ENCODE assay signal across 9 cellular contexts in the genomic region with DNA sequence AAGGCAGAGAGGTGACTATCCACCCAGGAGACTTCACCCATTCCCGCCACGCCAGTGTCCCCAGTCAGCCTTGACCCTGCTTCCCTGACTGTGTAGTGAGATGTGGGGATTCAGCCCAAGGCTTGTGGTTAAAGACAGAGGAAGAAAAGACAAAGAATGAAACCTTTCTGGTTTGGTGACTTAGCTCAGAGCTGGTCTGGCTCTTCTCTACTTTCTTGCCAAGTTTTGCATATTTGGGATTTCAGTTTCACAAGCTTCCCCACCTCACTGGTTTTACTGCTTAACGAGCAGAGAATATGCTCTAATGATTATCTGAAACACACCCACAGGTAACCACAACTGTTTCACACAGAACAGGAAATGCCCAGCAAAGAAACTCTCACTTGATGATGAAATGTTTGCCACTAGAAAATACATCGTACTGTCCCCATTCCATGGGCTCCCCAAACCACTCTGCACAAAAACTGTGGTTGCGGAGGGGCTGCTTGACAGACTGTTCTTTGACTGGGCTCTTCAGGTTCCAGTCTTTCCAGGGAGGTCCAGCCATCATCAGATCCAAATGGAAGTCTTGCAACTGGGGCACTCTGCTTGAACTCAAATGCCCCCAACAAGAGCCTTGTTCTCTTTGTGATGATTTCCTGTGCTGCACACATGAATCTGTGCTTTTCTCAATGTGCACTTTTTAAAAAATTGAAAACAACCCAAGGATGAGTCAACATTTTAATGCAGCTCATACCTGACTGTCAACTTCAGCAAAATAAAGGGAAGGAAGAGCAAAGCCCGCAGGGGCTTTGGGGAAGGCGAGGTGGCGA.
A peak's percentile ranks its signal among the peaks of the same experiment; 100 is the strongest.
DNase-seq lines count a peak whose midpoint lies in the region; ATAC-seq, FAIRE-seq and TF ChIP-seq lines count a peak whose summit lies in the region.
"Had no signal": no experiment of that assay in that cellular context is flagged by ENCODE, and none has a peak within 500 bp of the region (broad histone marks: within the 10 kb centered on the region; RNA-seq: fewer than 3 reads in every experiment).

No MANE protein-coding gene starts in this region.

- H3K4me2 ChIP-seq in HepG2 (ENCODE audit: low read depth, low read length): no peak overlapping the region
- no peak overlapping the region for H3K4me2 ChIP-seq in K562 (ENCODE audit: insufficient read depth, low read length)

- no peak for TF ChIP-seq RAD21 in liver (IDR thresholded peaks at IDR 0.05)
- no peak for TF ChIP-seq RAD21 in HepG2 (CRISPR knock-in tag; IDR thresholded peaks at IDR 0.05)
- no peak for TF ChIP-seq RAD21 in K562 (CRISPR knock-in tag; conservative IDR thresholded peaks at IDR 0.05 in 1 of 2, IDR thresholded peaks at IDR 0.05 in 1 of 2)

- H3K27me3 ChIP-seq in liver (ENCODE audit: control insufficient read depth in 4 of 4, insufficient read depth in 4 of 4, low read length in 3 of 4) (no peaks in the 10 kb centered on the region), HepG2 (ENCODE audit: control insufficient read depth in 1 of 2, insufficient read depth in 2 of 2, low read length in 2 of 2) (peaks cover 5 to 54% of the 10 kb centered on the region in 2 experiments; a peak in 4 of 5 replicates), K562 (ENCODE audit: control insufficient read depth in 2 of 2, insufficient read depth in 2 of 2, low read length in 2 of 2) (no peaks in the 10 kb centered on the region)

- H3K36me3 ChIP-seq in liver (ENCODE audit: control insufficient read depth in 4 of 4, insufficient read depth in 3 of 4, low read depth in 1 of 4, low read length in 3 of 4) (no peaks in the 10 kb centered on the region), HepG2 (replicated peaks in 1 of 2; ENCODE audit: control insufficient read depth in 1 of 2, insufficient read depth in 2 of 2, low read length in 2 of 2) (no peaks in the 10 kb centered on the region), K562 (ENCODE audit: control insufficient read depth, insufficient read depth, low read length) (peaks cover 23% of the 10 kb centered on the region; the same call in 1 of the 3 replicates)

- no TSS peak for BruUV-seq in HepG2 (replicated peaks; lab: Mats Ljungman, UMichigan)
- BruUV-seq in K562 (replicated peaks; lab: Mats Ljungman, UMichigan): no TSS peak

- H3K9me3 ChIP-seq in liver (ENCODE audit: control insufficient read depth in 4 of 4, low read length in 3 of 4) (no peaks in the 10 kb centered on the region), HepG2 (ENCODE audit: low read length) (no peaks in the 10 kb centered on the region), K562 (replicated peaks; ENCODE audit: control insufficient read depth, insufficient read depth, low read depth, low read length) (no peaks in the 10 kb centered on the region)

- H3K79me2 ChIP-seq in HepG2 (ENCODE audit: insufficient read depth, low read length) (no peaks in the 10 kb centered on the region), K562 (ENCODE audit: control insufficient read depth, insufficient read depth, low read length) (peaks cover 66% of the 10 kb centered on the region)

- no peak for TF ChIP-seq CTCF in liver (IDR thresholded peaks at IDR 0.05; ENCODE audit: low read depth, low read length, missing input control)
- TF ChIP-seq CTCF in HepG2 (CRISPR knock-in tag; IDR thresholded peaks at IDR 0.05): no peak
- TF ChIP-seq CTCF in K562 (IDR thresholded peaks at IDR 0.05 in 2 of 3, conservative IDR thresholded peaks at IDR 0.05 in 1 of 3; ENCODE audit: insufficient read depth in 2 of 3, low read depth in 1 of 3, low read length in 3 of 3): no peak

- TF ChIP-seq EP300 in HepG2 (IDR thresholded peaks at IDR 0.05; ENCODE audit: low read depth in 2 of 2, low read length in 2 of 2) (no peak), HepG2 (CRISPR knock-in tag; IDR thresholded peaks at IDR 0.05; ENCODE audit: borderline replicate concordance) (no peak), K562 (IDR thresholded peaks at IDR 0.05; ENCODE audit: low read length) (no peak)

- in situ Hi-C loops in HepG2 (cut with HindIII; ENCODE audit: extremely low pct_ligation_motif_present, low pct_unique_long_range_greater_than_20kb) (no loop called here), K562 (cut with MboI) (no loop called here)

- no peak overlapping the region for H3K9ac ChIP-seq in liver (ENCODE audit: low read depth in 1 of 2, low read length in 2 of 2)
- H3K9ac ChIP-seq in HepG2 (ENCODE audit: insufficient read depth, low read depth, low read length): no peak overlapping the region
- no peak overlapping the region for H3K9ac ChIP-seq in K562 (ENCODE audit: insufficient read depth in 1 of 2, low read depth in 2 of 2, low read length in 2 of 2)

- H3K4me1 Mint-ChIP-seq in naive B cell: peaks cover 32 to 58% (median 55%) of the 10 kb centered on the region in 3 donors

- TF ChIP-seq POLR2A in HepG2 (IDR thresholded peaks at IDR 0.05; ENCODE audit: insufficient read depth in 1 of 2, low read depth in 2 of 2, low read length in 2 of 2) (no peak), K562 (conservative IDR thresholded peaks at IDR 0.05) (no peak)

- H2AFZ ChIP-seq in HepG2 (ENCODE audit: low read length): no peak overlapping the region
- H2AFZ ChIP-seq in K562 (ENCODE audit: low read depth, low read length): no peak overlapping the region

- H3K27ac Mint-ChIP-seq in naive B cell: peak overlapping the region in 5 of 6 donors; percentile 6 to 89 (median 80)

- peaks cover 62 to 75% (median 64%) of the 10 kb centered on the region in 3 donors for H3K27me3 Mint-ChIP-seq in naive B cell

- FAIRE-seq in HepG2 (lab: Jason Lieb, UNC) (no peak), K562 (lab: Jason Lieb, UNC) (no peak)

- no peaks in the 10 kb centered on the region for H3K9me1 ChIP-seq in K562 (ENCODE audit: control insufficient read depth, insufficient read depth, low read length)

- H3K36me3 Mint-ChIP-seq in naive B cell: peaks cover 0 to 7% of the 10 kb centered on the region in 2 donors

- peaks cover 0 to 14% (median 4%) of the 10 kb centered on the region in 7 donors for H3K9me3 Mint-ChIP-seq in naive B cell

- H3K4me1 ChIP-seq in liver (ENCODE audit: control insufficient read depth in 4 of 4, insufficient read depth in 4 of 4, low read length in 3 of 4) (peaks cover 5 to 22% (median 13%) of the 10 kb centered on the region in 4 donors), HepG2 (ENCODE audit: insufficient read depth, low read length) (peaks cover 7% of the 10 kb centered on the region; the same call in 1 of the 2 replicates), K562 (replicated peaks in 1 of 2; ENCODE audit: control insufficient read depth in 2 of 2, insufficient read depth in 2 of 2, low read length in 2 of 2) (peaks cover 0 to 9% of the 10 kb centered on the region in 2 experiments; a peak in 2 of 5 replicates)

- POLR2A ChIA-PET in HepG2 (lab: Yijun Ruan, JAX) (no interaction called here), K562 (lab: Yijun Ruan, JAX) (no interaction called here)

- no peak for DNase-seq in HepG2 (ENCODE audit: low spot score)
- DNase-seq in MV-4-11 (lab: John Stamatoyannopoulos, UW): peak; percentile 98
- no peak for DNase-seq in K562 (ENCODE audit: extremely low read depth in 1 of 4, low spot score in 3 of 4)
- peak; percentile 79 for DNase-seq in naive B cell
- no peak for DNase-seq in head of caudate nucleus
- no peak for DNase-seq in SK-N-DZ (ENCODE audit: low spot score)

- H3K27ac ChIP-seq in liver (ENCODE audit: low read depth in 1 of 2, low read length in 2 of 2) (peak overlapping the region; percentile 10 to 23), HepG2 (ENCODE audit: extremely low read length, insufficient read depth, low read length) (no peak overlapping the region), K562 (ENCODE audit: extremely low read depth, low read depth, low read length) (no peak overlapping the region)

- no peaks in the 10 kb centered on the region for H4K20me1 ChIP-seq in HepG2 (ENCODE audit: insufficient read depth, low read length)
- peaks cover 28% of the 10 kb centered on the region for H4K20me1 ChIP-seq in K562 (replicated peaks; ENCODE audit: control insufficient read depth, insufficient read depth, low read length)

- 59% methylated on average over 8 of the region's 8 CpGs for WGBS in liver
- 15% methylated on average over 7 of the region's 8 CpGs for WGBS in HepG2 (ENCODE audit: low lambda C conversion rate)
- 87% methylated on average over 8 of the region's 8 CpGs for WGBS in K562 (ENCODE audit: insufficient coverage, low coverage, missing lambda C conversion rate)

- H3K4me3 ChIP-seq in liver (ENCODE audit: low read depth in 1 of 3, low read length in 3 of 3) (no peak overlapping the region), HepG2 (replicated peaks in 1 of 3; ENCODE audit: insufficient read depth in 1 of 3, low read depth in 2 of 3, low read length in 3 of 3) (no peak overlapping the region), K562 (no peak overlapping the region)
- H3K4me3 ChIP-seq: lung had no signal

- H3K4me3 Mint-ChIP-seq in naive B cell: peak overlapping the region; percentile 4 to 86 (median 50)

- CTCF ChIA-PET in HepG2 (lab: Yijun Ruan, JAX; ENCODE audit: low intra/inter-chr PET ratio, low total read pairs): no interaction called here
- CTCF ChIA-PET in K562 (lab: Yijun Ruan, JAX; ENCODE audit: low intra/inter-chr PET ratio): no interaction called here

- intact Hi-C loops in HepG2 (cut with micrococcal nuclease; ENCODE audit: unreplicated experiment) (loop anchor here (5.0 kb wide), 1 partner anchor 63 kb away; no protein-coding TSS in a partner anchor), K562 (cut with micrococcal nuclease) (loop anchor here (5.0 kb wide), 1 partner anchor 92 kb away; no protein-coding TSS in a partner anchor), head of caudate nucleus (cut with DNase I) (loop anchor here (5.0 kb wide), 2 partner anchors 82 to 148 kb away; no protein-coding TSS in a partner anchor)

- ATAC-seq in HepG2 (no peak), HG02642 (IDR thresholded peaks at IDR 0.05; ENCODE audit: poor library complexity, unreplicated experiment) (peak; percentile 96), K562 (no peak), naive B cell (ENCODE audit: low read depth in 2 of 2) (peak; percentile 87 to 89)

TF ChIP-seq in HepG2, 621 proteins besides CTCF, POLR2A, EP300 and RAD21 (continues in another document):
- no peak for TF ChIP-seq SMARCE1 (IDR thresholded peaks at IDR 0.05; ENCODE audit: borderline replicate concordance)
- TF ChIP-seq ZNF777 (CRISPR knock-in tag; IDR thresholded peaks at IDR 0.05): no peak
- no peak for TF ChIP-seq NFE2 (CRISPR knock-in tag; IDR thresholded peaks at IDR 0.05)
- no peak for TF ChIP-seq ZSCAN21 (CRISPR knock-in tag; IDR thresholded peaks at IDR 0.05; ENCODE audit: borderline replicate concordance)

TF ChIP-seq in K562, 482 proteins besides CTCF, POLR2A, EP300 and RAD21 (continues in another document):
- TF ChIP-seq CEBPG (CRISPR knock-in tag; IDR thresholded peaks at IDR 0.05): no peak
- peak; percentile 11 to 44; a peak in 1 of 4 replicates for TF ChIP-seq CEBPG (tag; conservative IDR thresholded peaks at IDR 0.05 in 1 of 2, IDR thresholded peaks at IDR 0.05 in 1 of 2)
- TF ChIP-seq STAT5A (IDR thresholded peaks at IDR 0.05; ENCODE audit: borderline replicate concordance, low read length): no peak
- peak; percentile 68 for TF ChIP-seq ZNF766 (CRISPR knock-in tag; conservative IDR thresholded peaks at IDR 0.05)
- TF ChIP-seq MYC (IDR thresholded peaks at IDR 0.05; ENCODE audit: low read depth, low read length): no peak
- no peak for TF ChIP-seq MYC (CRISPR knock-in tag; IDR thresholded peaks at IDR 0.05; ENCODE audit: borderline replicate concordance, low read depth)

Comparison
In these comparisons a context has a peak if more than half of its experiments do, and no peak if none do; other contexts are left out.
1. H3K27ac ChIP-seq: peak in liver (2 of 2); none in HepG2 (single experiment) and K562 (single experiment).
2. ATAC-seq: peak in HG02642 (single experiment) and naive B cell (2 of 2); none in HepG2 (single experiment) and K562 (single experiment).
3. DNase-seq: peak in MV-4-11 (single experiment) and naive B cell (single experiment); none in HepG2 (single experiment), K562 (0 of 4), head of caudate nucleus (0 of 42) and SK-N-DZ (single experiment).